Comparison of ENCODE assay signal across 7 cellular contexts in the genomic region with DNA sequence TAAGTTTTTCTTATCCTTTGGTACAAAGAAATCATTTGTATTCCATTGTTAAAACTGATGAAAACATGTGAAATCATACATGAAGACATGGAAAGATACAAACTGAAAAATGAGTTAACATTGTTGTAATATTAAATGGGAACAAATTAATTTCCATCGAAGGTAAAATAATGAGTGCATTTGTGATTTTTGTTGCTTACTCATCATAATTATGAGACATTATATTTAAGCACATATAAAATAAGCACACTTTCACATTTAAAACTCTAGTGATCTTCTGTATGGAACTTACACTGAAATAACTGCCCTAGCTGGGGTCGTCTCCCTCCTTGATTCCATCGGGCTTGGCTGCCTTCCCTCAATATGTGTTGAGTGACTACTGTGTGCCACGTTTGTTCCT.
"Had no signal": no experiment of that assay in that cellular context is flagged by ENCODE, and none has a peak within 500 bp of the region (broad histone marks: within the 10 kb centered on the region; RNA-seq: fewer than 3 reads in every experiment).

No MANE protein-coding gene starts in this region.

- H3K4me2 ChIP-seq: GM23338 had no signal

- DNase-seq: H9, HCEC 1CT, KBM-7 had no signal

- ATAC-seq: GM23338 had no signal

- H3K4me3 ChIP-seq: GM23338 had no signal

- FAIRE-seq: H1, H54, HTR-8/SVneo had no signal

- H2AFZ ChIP-seq: GM23338 had no signal
